Comparison of ENCODE assay signal across 7 cellular contexts in genomic region chr19:13012390-13012689, GRCh38. TPM values are rescaled to one million over a fixed set of nuclear protein-coding genes. Genes with fewer than 3 reads are reported as not detected.
DNase-seq lines count a peak whose midpoint lies in the region; ATAC-seq and TF ChIP-seq lines count a peak whose summit lies in the region.

No MANE protein-coding gene starts in this region.

- peaks cover 95% of the 10 kb centered on the region for H3K4me1 ChIP-seq in suprapubic skin
- H3K4me1 ChIP-seq in foreskin keratinocyte: peaks cover 24% of the 10 kb centered on the region

- no peak for ATAC-seq in activated naive CD8-positive, alpha-beta T cell treated with anti-CD3 and anti-CD28 coated beads, Interleukin-2, amount 50 U/mL, for 24 hours
- ATAC-seq in foreskin keratinocyte (no peak), HG02678 (IDR thresholded peaks at IDR 0.05; ENCODE audit: unreplicated experiment) (no peak)

- H3K36me3 Mint-ChIP-seq in IgD-negative memory B cell (peaks cover 2% of the 10 kb centered on the region), immature natural killer cell (no peaks in the 10 kb centered on the region)
- peaks cover 1% of the 10 kb centered on the region for H3K36me3 Mint-ChIP-seq in activated naive CD8-positive, alpha-beta T cell treated with anti-CD3 and anti-CD28 coated beads, Interleukin-2, amount 50 U/mL, for 24 hours (ENCODE audit: low read depth)

- 18% methylated on average over 5 of the region's 23 CpGs for WGBS in suprapubic skin

- H3K4me1 Mint-ChIP-seq in IgD-negative memory B cell (peaks cover 8 to 20% (median 12%) of the 10 kb centered on the region in 3 donors), immature natural killer cell (peaks cover 24 to 27% of the 10 kb centered on the region in 2 donors)
- H3K4me1 Mint-ChIP-seq in activated naive CD8-positive, alpha-beta T cell treated with anti-CD3 and anti-CD28 coated beads, Interleukin-2, amount 50 U/mL, for 24 hours: peaks cover 29% of the 10 kb centered on the region

- H3K4me3 Mint-ChIP-seq in IgD-negative memory B cell (peak overlapping the region in 3 of 4 donors; percentile 77 to 93 (median 92)), immature natural killer cell (peak overlapping the region; percentile 76 to 91 (median 87))
- peak overlapping the region; percentile 80 for H3K4me3 Mint-ChIP-seq in activated naive CD8-positive, alpha-beta T cell treated with anti-CD3 and anti-CD28 coated beads, Interleukin-2, amount 50 U/mL, for 24 hours

- H3K27ac ChIP-seq in suprapubic skin: peak overlapping the region; percentile 97
- H3K27ac ChIP-seq in foreskin keratinocyte: no peak overlapping the region

- DNase-seq in activated naive CD8-positive, alpha-beta T cell treated with anti-CD3 and anti-CD28 coated beads, Interleukin-2, amount 50 U/mL, for 24 hours: no peak
- no peak for DNase-seq in immature natural killer cell
- DNase-seq in suprapubic skin (ENCODE audit: low spot score in 2 of 2): no peak
- DNase-seq in AG08395 (ENCODE audit: low spot score): no peak
- no peak for DNase-seq in foreskin keratinocyte

- peak overlapping the region; percentile 50 for H3K4me3 ChIP-seq in suprapubic skin

- TF ChIP-seq EP300 in suprapubic skin (IDR thresholded peaks at IDR 0.05): no peak

- no peaks in the 10 kb centered on the region for H3K36me3 ChIP-seq in suprapubic skin

- no peak for TF ChIP-seq CTCF in suprapubic skin (IDR thresholded peaks at IDR 0.05)
- TF ChIP-seq CTCF in foreskin keratinocyte (conservative IDR thresholded peaks at IDR 0.05): no peak

- H3K27me3 ChIP-seq in suprapubic skin (no peaks in the 10 kb centered on the region), foreskin keratinocyte (peaks cover 57% of the 10 kb centered on the region)

- no peaks in the 10 kb centered on the region for H3K9me3 ChIP-seq in suprapubic skin

- no peaks in the 10 kb centered on the region for H3K9me3 Mint-ChIP-seq in IgD-negative memory B cell
- no peaks in the 10 kb centered on the region for H3K9me3 Mint-ChIP-seq in activated naive CD8-positive, alpha-beta T cell treated with anti-CD3 and anti-CD28 coated beads, Interleukin-2, amount 50 U/mL, for 24 hours
- H3K9me3 Mint-ChIP-seq in immature natural killer cell: peaks cover 0 to 10% (median 0%) of the 10 kb centered on the region in 6 donors

- H3K27me3 Mint-ChIP-seq in IgD-negative memory B cell: peaks cover 65% of the 10 kb centered on the region
- H3K27me3 Mint-ChIP-seq in activated naive CD8-positive, alpha-beta T cell treated with anti-CD3 and anti-CD28 coated beads, Interleukin-2, amount 50 U/mL, for 24 hours: peaks cover 62% of the 10 kb centered on the region
- peaks cover 49 to 77% (median 52%) of the 10 kb centered on the region in 3 donors for H3K27me3 Mint-ChIP-seq in immature natural killer cell (ENCODE audit: low read depth in 3 of 3)

- no peak for TF ChIP-seq POLR2A in suprapubic skin (IDR thresholded peaks at IDR 0.05)

- H3K27ac Mint-ChIP-seq in IgD-negative memory B cell (peak overlapping the region; percentile 47 to 86 (median 78)), immature natural killer cell (peak overlapping the region in 4 of 6 donors; percentile 69 to 74 (median 70))
- peak overlapping the region; percentile 94 for H3K27ac Mint-ChIP-seq in activated naive CD8-positive, alpha-beta T cell treated with anti-CD3 and anti-CD28 coated beads, Interleukin-2, amount 50 U/mL, for 24 hours

RNA-seq across cellular contexts. Expression of gene NFIX, which starts 17.1 kb away (rescaled TPM):
- polyA plus RNA-seq in IgD-negative memory B cell (0.09 TPM), immature natural killer cell (under 1 TPM in 1 of 3 donors, not detected in 2; 0.49 TPM), foreskin keratinocyte (3.3 and 5.3 TPM in 2 replicates)
- total RNA-seq in suprapubic skin (100 to 1,000 TPM; 126 to 223 (median 176) TPM), foreskin keratinocyte (9.4 and 13.0 TPM in 2 replicates)

RNA-seq across cellular contexts. Expression of gene DAND5, which starts 43.0 kb away (rescaled TPM):
- polyA plus RNA-seq in IgD-negative memory B cell (not detected), immature natural killer cell (not detected), foreskin keratinocyte (0.08 TPM in 1 of 2 replicates, not detected in the other)
- total RNA-seq in suprapubic skin (not detected), foreskin keratinocyte (0.07 and 0.14 TPM in 2 replicates)

RNA-seq across cellular contexts. Expression of gene GADD45GIP1, which starts 55.3 kb away (rescaled TPM):
- 84.1 TPM for polyA plus RNA-seq in IgD-negative memory B cell
- 10 to 100 TPM; 37.4 to 69.1 (median 56.8) TPM for polyA plus RNA-seq in immature natural killer cell
- 10 to 100 TPM; 20.4 to 31.0 (median 24.8) TPM for total RNA-seq in suprapubic skin
- total RNA-seq in foreskin keratinocyte: 55.0 and 64.9 TPM in 2 replicates
- 103 and 106 TPM in 2 replicates for polyA plus RNA-seq in foreskin keratinocyte
